9 cellular contexts compared by ENCODE assay signal in the genomic region with DNA sequence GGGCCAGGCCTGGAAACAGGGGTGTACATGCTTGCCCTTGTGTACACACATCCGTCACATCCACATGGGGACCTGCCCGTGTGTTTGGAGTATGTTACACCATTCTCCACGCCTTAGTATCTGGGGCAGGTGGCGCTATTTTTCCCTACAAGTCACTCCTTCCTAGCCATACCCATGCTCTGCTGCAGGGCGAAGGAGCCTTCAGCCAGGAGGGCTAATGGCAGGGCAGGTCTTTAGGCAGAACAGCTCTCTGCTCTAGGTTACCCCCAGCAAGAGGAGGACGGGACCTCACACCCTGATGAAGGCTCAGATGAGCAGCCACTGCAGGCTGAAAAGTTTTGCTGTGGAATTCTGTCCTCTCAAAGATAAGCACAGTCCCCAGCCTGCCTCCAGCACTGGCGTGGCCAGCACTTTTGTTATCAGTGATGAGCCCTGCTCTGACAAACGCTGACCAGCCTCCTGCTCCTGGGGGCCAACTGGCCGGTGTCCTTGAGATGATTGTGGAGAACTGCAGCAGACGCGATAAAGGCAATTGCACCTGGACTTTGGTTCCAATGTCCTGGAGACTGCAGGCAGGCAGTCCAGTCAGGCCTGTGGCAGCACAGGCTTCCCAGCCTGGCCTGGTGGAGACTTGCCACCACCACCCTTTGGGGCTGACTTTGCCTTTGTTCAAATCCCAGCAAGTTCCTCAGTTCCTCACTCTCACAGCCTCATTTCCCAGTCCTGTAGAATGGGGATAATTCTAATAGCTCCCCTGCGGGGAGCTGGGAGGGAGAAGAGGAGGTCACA. TPM values are rescaled to one million over a fixed set of nuclear protein-coding genes. Genes with fewer than 3 reads are reported as not detected.
DNase-seq lines count a peak whose midpoint lies in the region; ATAC-seq and TF ChIP-seq lines count a peak whose summit lies in the region.
"Had no signal": no experiment of that assay in that cellular context is flagged by ENCODE, and none has a peak within 500 bp of the region (broad histone marks: within the 10 kb centered on the region; RNA-seq: fewer than 3 reads in every experiment).

No MANE protein-coding gene starts in this region.

- CTCF ChIA-PET in CD4-positive, alpha-beta T cell (lab: Charles Lee), result no interaction called here

- H3K9me3 Mint-ChIP-seq in CD4-positive, alpha-beta T cell, result peaks cover 2% of the 10 kb centered on the region

- 39 to 49% (median 45%) methylated on average over 9 to 12 of the region's 12 CpGs for WGBS in adrenal gland, 4 donors

- H3K27ac Mint-ChIP-seq in CD4-positive, alpha-beta T cell, result no peak overlapping the region

- peaks cover 3% of the 10 kb centered on the region for H3K27me3 ChIP-seq in adrenal gland
- H3K27me3 ChIP-seq in CD4-positive, alpha-beta T cell (ENCODE audit: control insufficient read depth, insufficient read depth, low read length), result no peaks in the 10 kb centered on the region

- peak; percentile 47 for DNase-seq in D341Med (ENCODE audit: low spot score)
- DNase-seq in HuH-7.5 (ENCODE audit: low spot score), result peak; percentile 62
- peak in 6 of 7 donors; percentile 71 to 85 (median 80) for DNase-seq in adrenal gland
- no peak for DNase-seq in left lobe of liver (ENCODE audit: low spot score)
- no peak for DNase-seq in UCSD-AML1 (lab: John Stamatoyannopoulos, UW; ENCODE audit: unreplicated experiment)
- DNase-seq in effector CD8-positive, alpha-beta T cell (lab: John Stamatoyannopoulos, UW), result no peak
- no peak for DNase-seq in CD4-positive, alpha-beta T cell

- H3K9me3 ChIP-seq in adrenal gland (replicated peaks in 1 of 3), result no peaks in the 10 kb centered on the region
- H3K9me3 ChIP-seq in CD4-positive, alpha-beta T cell (ENCODE audit: control insufficient read depth, low read length), result peaks cover 6% of the 10 kb centered on the region

- peaks cover 6% of the 10 kb centered on the region for H3K27me3 Mint-ChIP-seq in CD4-positive, alpha-beta T cell

- no peak for TF ChIP-seq POLR2A in adrenal gland (IDR thresholded peaks at IDR 0.05)

- peak; percentile 51 for ATAC-seq in left lobe of liver
- ATAC-seq in GM18909 (IDR thresholded peaks at IDR 0.05; ENCODE audit: poor library complexity, unreplicated experiment), result no peak
- ATAC-seq in CD4-positive, alpha-beta T cell (ENCODE audit: poor library complexity), result no peak

- H3K27ac ChIP-seq in adrenal gland, result no peak overlapping the region
- H3K27ac ChIP-seq in CD4-positive, alpha-beta T cell (ENCODE audit: low read depth, low read length), result no peak overlapping the region
- H3K27ac ChIP-seq: coronary artery had no signal

- no peaks in the 10 kb centered on the region for H3K36me3 ChIP-seq in adrenal gland (replicated peaks in 1 of 2)

- POLR2A ChIA-PET in CD4-positive, alpha-beta T cell (lab: Charles Lee), result no interaction called here

- no peaks in the 10 kb centered on the region for H3K36me3 Mint-ChIP-seq in CD4-positive, alpha-beta T cell (ENCODE audit: low read depth)

- H3K4me1 Mint-ChIP-seq in CD4-positive, alpha-beta T cell (ENCODE audit: low read depth), result no peaks in the 10 kb centered on the region

- TF ChIP-seq CTCF in adrenal gland (IDR thresholded peaks at IDR 0.05), result no peak
- TF ChIP-seq CTCF in CD4-positive, alpha-beta T cell (IDR thresholded peaks at IDR 0.05), result no peak

- no peak overlapping the region for H3K4me3 Mint-ChIP-seq in CD4-positive, alpha-beta T cell

- intact Hi-C loops in adrenal gland (cut with DNase I), result no loop called here
- intact Hi-C loops in CD4-positive, alpha-beta T cell (cut with DNase I, micrococcal nuclease), result no loop called here

- no peaks in the 10 kb centered on the region for H3K4me1 ChIP-seq in adrenal gland (replicated peaks in 1 of 2)

- H3K4me3 ChIP-seq in adrenal gland, result no peak overlapping the region
- H3K4me3 ChIP-seq: coronary artery had no signal

RNA-seq across cellular contexts. Expression of a gene that starts 19.8 kb away (rescaled TPM):
- total RNA-seq in adrenal gland, result 1 to 10 TPM in 7 of 8 donors, under 1 TPM in 1; 0.66 to 4.0 (median 2.1) TPM
- 1 to 10 TPM in 2 of 3 donors, under 1 TPM in 1; 0.88 to 2.9 (median 2.0) TPM for polyA plus RNA-seq in adrenal gland
- 3.8 TPM for total RNA-seq in left lobe of liver
- under 1 TPM; 0.33 to 0.61 TPM for total RNA-seq in CD4-positive, alpha-beta T cell

RNA-seq across cellular contexts. Expression of a gene that starts 41.2 kb away (rescaled TPM):
- total RNA-seq in adrenal gland (10 to 100 TPM in 1 of 8 donors, 1 to 10 TPM in 4, under 1 TPM in 2, not detected in 1; 0.47 to 11.3 (median 1.4) TPM), left lobe of liver (0.70 TPM)
- polyA plus RNA-seq in adrenal gland, result 1 to 10 TPM in 2 of 3 donors, under 1 TPM in 1; 0.84 to 3.6 (median 2.1) TPM
- total RNA-seq in CD4-positive, alpha-beta T cell, result 1 to 10 TPM in 1 of 2 experiments, under 1 TPM in 1; 0.89 to 1.2 TPM

RNA-seq across cellular contexts. Expression of a gene that starts 46.1 kb away (rescaled TPM):
- total RNA-seq in adrenal gland (10 to 100 TPM; 38.5 to 77.8 (median 56.7) TPM), left lobe of liver (16.0 TPM)
- 100 to 1,000 TPM in 1 of 3 donors, 10 to 100 TPM in 2; 42.0 to 100 (median 48.4) TPM for polyA plus RNA-seq in adrenal gland
- 10 to 100 TPM; 41.4 to 44.6 TPM for total RNA-seq in CD4-positive, alpha-beta T cell

Comparison
In these comparisons a context has a peak if more than half of its experiments do, and no peak if none do; other contexts are left out.
1. DNase-seq: peak in D341Med (single experiment), HuH-7.5 (single experiment) and adrenal gland (6 of 7); none in left lobe of liver (single experiment), UCSD-AML1 (single experiment), effector CD8-positive, alpha-beta T cell (single experiment) and CD4-positive, alpha-beta T cell (0 of 10).